Comparison of ENCODE assay signal across 25 cellular contexts in genomic region chr7:6700793-6701192, GRCh38. TPM values are rescaled to one million over a fixed set of nuclear protein-coding genes. Genes with fewer than 3 reads are reported as not detected.
"Had no signal": no experiment of that assay in that cellular context is flagged by ENCODE, and none has a peak within 500 bp of the region (broad histone marks: within the 10 kb centered on the region; RNA-seq: fewer than 3 reads in every experiment).

No MANE protein-coding gene starts in this region.

- H3K4me2 ChIP-seq: SK-N-SH had no signal

- H3K4me3 ChIP-seq: Peyer's patch, SJCRH30 had no signal

- H3K27me3 ChIP-seq: Peyer's patch, SJCRH30 had no signal

- H3K27ac ChIP-seq: Peyer's patch, RWPE1, SJCRH30, VCaP had no signal

- ATAC-seq: activated CD4-positive, alpha-beta T cell treated with anti-CD3 and anti-CD28 coated beads for 36 hours; activated CD8-positive, alpha-beta T cell treated with anti-CD3 and anti-CD28 coated beads for 36 hours; activated T-cell treated with anti-CD3 and anti-CD28 coated beads, Interleukin-2, amount 50 U/mL, for 72 hours had no signal

- H3K4me3 Mint-ChIP-seq: activated CD4-positive, alpha-beta T cell treated with anti-CD3 and anti-CD28 coated beads for 36 hours; activated CD8-positive, alpha-beta T cell treated with anti-CD3 and anti-CD28 coated beads for 36 hours; activated T-cell treated with anti-CD3 and anti-CD28 coated beads, Interleukin-2, amount 50 U/mL, for 72 hours had no signal

- H3K27ac Mint-ChIP-seq: activated CD4-positive, alpha-beta T cell treated with anti-CD3 and anti-CD28 coated beads for 36 hours; activated CD8-positive, alpha-beta T cell treated with anti-CD3 and anti-CD28 coated beads for 36 hours; activated T-cell treated with anti-CD3 and anti-CD28 coated beads, Interleukin-2, amount 50 U/mL, for 72 hours; activated T-helper 2 cell treated with anti-CD3 and anti-CD28 coated beads, Interferon-gamma antibody, Interleukin-2, Interleukin-4, amounts not matched to agents 10 μg/mL and 5 μg/mL and 100 μg/mL, durations not matched to agents 14 hours and 24 hours and 36 hours; brain had no signal

- H3K9ac ChIP-seq: SK-N-SH had no signal

- H3K4me1 ChIP-seq: SJCRH30 had no signal

- DNase-seq: activated CD4-positive, alpha-beta T cell treated with anti-CD3 and anti-CD28 coated beads for 36 hours; activated CD8-positive, alpha-beta memory T cell treated with anti-CD3 and anti-CD28 coated beads, Interleukin-2, amount 50 U/mL, for 4 hours; activated CD8-positive, alpha-beta T cell treated with anti-CD3 and anti-CD28 coated beads for 36 hours; activated gamma-delta T cell treated with Interleukin-2 at 50 U/mL for 16 hours; activated naive CD4-positive, alpha-beta T cell treated with anti-CD3 and anti-CD28 coated beads, Interleukin-2, amount 50 U/mL, for 16 hours; activated T-cell treated with anti-CD3 and anti-CD28 coated beads, Interleukin-2, amount 50 U/mL, for 72 hours; amygdala; MM.1S; NCI-H1105; NCI-H1436; NCI-H1694 treated with DMSO at 0.1 percent for 48 hours; NCI-H2029 treated with DMSO at 0.1 percent for 48 hours; NCI-H510A treated with DMSO at 0.1 percent for 48 hours; NCI-H69; NK-92 treated with Interleukin-12 subunit alpha and Interleukin-12 subunit beta, amount 100 ng/mL, for 24 hours; Peyer's patch; Right ventricle myocardium superior; SJCRH30; SK-N-SH; T-helper 1 cell had no signal

- H3K27me3 Mint-ChIP-seq: activated CD4-positive, alpha-beta T cell treated with anti-CD3 and anti-CD28 coated beads for 36 hours; activated CD8-positive, alpha-beta T cell treated with anti-CD3 and anti-CD28 coated beads for 36 hours had no signal

- FAIRE-seq: astrocyte had no signal

RNA-seq across cellular contexts. Expression of gene RSPH10B2, which starts 53.1 kb away (rescaled TPM):
- total RNA-seq: activated T-helper 2 cell treated with anti-CD3 and anti-CD28 coated beads, Interferon-gamma antibody, Interleukin-2, Interleukin-4, amounts not matched to agents 10 μg/mL and 5 μg/mL and 100 μg/mL, durations not matched to agents 14 hours and 24 hours and 36 hours; Peyer's patch; Right ventricle myocardium superior had no signal
